Comparison of ENCODE assay signal across 19 cellular contexts in genomic region chr15:71921191-71921590, GRCh38.
A peak's percentile ranks its signal among the peaks of the same experiment; 100 is the strongest.
DNase-seq lines count a peak whose midpoint lies in the region; ATAC-seq, FAIRE-seq and TF ChIP-seq lines count a peak whose summit lies in the region.
"Had no signal": no experiment of that assay in that cellular context is flagged by ENCODE, and none has a peak within 500 bp of the region (broad histone marks: within the 10 kb centered on the region; RNA-seq: fewer than 3 reads in every experiment).

No MANE protein-coding gene starts in this region.

- H2BK15ac ChIP-seq in mesenchymal stem cell (ENCODE audit: low read depth, poor library complexity, severe bottlenecking), result no peak overlapping the region

- H3K4me1 ChIP-seq in mesenchymal stem cell (ENCODE audit: control insufficient read depth, insufficient read depth, low read depth, low read length), result no peaks in the 10 kb centered on the region
- H3K4me1 ChIP-seq: A549, Caco-2 had no signal

- H3K18ac ChIP-seq in mesenchymal stem cell (ENCODE audit: low read depth in 1 of 2, low read length in 2 of 2), result no peak overlapping the region

- H3K4me3 ChIP-seq in bronchial epithelial cell (ENCODE audit: low read depth, low read length), result no peak overlapping the region
- H3K4me3 ChIP-seq in mesenchymal stem cell (ENCODE audit: insufficient read depth in 1 of 2, low read depth in 1 of 2, low read length in 2 of 2), result no peak overlapping the region
- H3K4me3 ChIP-seq: A549 had no signal

- no peaks in the 10 kb centered on the region for H3K4me1 Mint-ChIP-seq in activated CD4-positive, alpha-beta T cell treated with anti-CD3 and anti-CD28 coated beads for 36 hours

- H3K9me3 Mint-ChIP-seq in activated CD4-positive, alpha-beta T cell treated with anti-CD3 and anti-CD28 coated beads for 36 hours (ENCODE audit: low read depth), result no peaks in the 10 kb centered on the region

- no peak overlapping the region for H2AFZ ChIP-seq in mesenchymal stem cell (ENCODE audit: low read depth, low read length)

- CTCF ChIA-PET in activated CD4-positive, alpha-beta T cell treated with anti-CD3 and anti-CD28 coated beads for 36 hours (lab: Charles Lee), result interaction anchor here (0.7 kb wide), 1 partner anchor 49 kb away, joined by 3 read pairs; no protein-coding TSS in a partner anchor

- H3K27ac Mint-ChIP-seq in activated CD4-positive, alpha-beta T cell treated with anti-CD3 and anti-CD28 coated beads for 36 hours, result no peak overlapping the region

- no peak overlapping the region for H3K27ac ChIP-seq in mesenchymal stem cell (ENCODE audit: low read length, poor library complexity, severe bottlenecking)
- H3K27ac ChIP-seq: A549 had no signal

- H4K8ac ChIP-seq in mesenchymal stem cell (ENCODE audit: low read length), result no peak overlapping the region

- TF ChIP-seq CTCF in bronchial epithelial cell (IDR thresholded peaks at IDR 0.05; ENCODE audit: insufficient read depth, low read length, severe bottlenecking), result no peak

- H3K27me3 ChIP-seq in bronchial epithelial cell (ENCODE audit: control insufficient read depth, insufficient read depth, low read length) (no peaks in the 10 kb centered on the region), mesenchymal stem cell (ENCODE audit: control insufficient read depth in 1 of 2, insufficient read depth in 1 of 2, low read length in 2 of 2) (no peaks in the 10 kb centered on the region)

- POLR2A ChIA-PET in activated CD4-positive, alpha-beta T cell treated with anti-CD3 and anti-CD28 coated beads for 36 hours (lab: Charles Lee), result no interaction called here

- H3K9me3 ChIP-seq in mesenchymal stem cell (ENCODE audit: control insufficient read depth, low read length), result no peaks in the 10 kb centered on the region
- H3K9me3 ChIP-seq: A549, Caco-2 had no signal

- no peak overlapping the region for H3K14ac ChIP-seq in mesenchymal stem cell (ENCODE audit: low read length in 2 of 2)

- H2BK120ac ChIP-seq in mesenchymal stem cell (ENCODE audit: low read depth, low read length), result no peak overlapping the region

- intact Hi-C loops in activated CD4-positive, alpha-beta T cell treated with anti-CD3 and anti-CD28 coated beads for 36 hours (cut with DNase I, micrococcal nuclease), result no loop called here

- H3K4ac ChIP-seq in mesenchymal stem cell (ENCODE audit: low read depth in 1 of 2, low read length in 2 of 2), result no peak overlapping the region

- DNase-seq in AG08396 (ENCODE audit: low spot score) (peak; percentile 3), HT1080 (ENCODE audit: low read depth) (peak; percentile 27), bronchial epithelial cell (ENCODE audit: low read depth) (peak; percentile 93), mesenchymal stem cell (peak; percentile 15), NCI-H2029 (lab: John Stamatoyannopoulos, UW) (no peak), NCI-H1048 (lab: John Stamatoyannopoulos, UW) (no peak)
- no peak for DNase-seq in activated CD4-positive, alpha-beta T cell treated with anti-CD3 and anti-CD28 coated beads for 36 hours
- DNase-seq: AML-193; Caco-2; NCI-H146; NCI-H345; NCI-H69; NK-92 treated with Interleukin-12 subunit alpha and Interleukin-12 subunit beta, amount 100 ng/mL, for 24 hours; SHP77 had no signal

- peaks cover 5% of the 10 kb centered on the region for H3K36me3 Mint-ChIP-seq in activated CD4-positive, alpha-beta T cell treated with anti-CD3 and anti-CD28 coated beads for 36 hours (ENCODE audit: low read depth)

- no peak overlapping the region for H3K4me3 Mint-ChIP-seq in activated CD4-positive, alpha-beta T cell treated with anti-CD3 and anti-CD28 coated beads for 36 hours

- H3K27me3 Mint-ChIP-seq in activated CD4-positive, alpha-beta T cell treated with anti-CD3 and anti-CD28 coated beads for 36 hours, result no peaks in the 10 kb centered on the region

- no peak overlapping the region for H2AK5ac ChIP-seq in mesenchymal stem cell (ENCODE audit: low read length, severe bottlenecking)

- H4K91ac ChIP-seq in mesenchymal stem cell (ENCODE audit: low read length), result no peak overlapping the region

- ATAC-seq in HG02623 (IDR thresholded peaks at IDR 0.05; ENCODE audit: unreplicated experiment), result no peak
- ATAC-seq in activated CD4-positive, alpha-beta T cell treated with anti-CD3 and anti-CD28 coated beads for 36 hours, result no peak
- ATAC-seq: A549 had no signal

- no peaks in the 10 kb centered on the region for H3K79me1 ChIP-seq in mesenchymal stem cell (replicated peaks; ENCODE audit: low read length, poor library complexity, severe bottlenecking)

- H3K9ac ChIP-seq in mesenchymal stem cell (ENCODE audit: low read length), result no peak overlapping the region

- no peaks in the 10 kb centered on the region for H3K36me3 ChIP-seq in bronchial epithelial cell (ENCODE audit: control insufficient read depth, insufficient read depth, low read length)
- H3K36me3 ChIP-seq in mesenchymal stem cell (ENCODE audit: control insufficient read depth in 1 of 2, insufficient read depth in 2 of 2, low read depth in 1 of 2, low read length in 2 of 2), result peaks cover 6 to 27% of the 10 kb centered on the region in 2 experiments

- FAIRE-seq in bronchial epithelial cell (lab: Jason Lieb, UNC), result peak; percentile 98
- FAIRE-seq: G401.6, GM12892, GM19239 had no signal

- H3K23ac ChIP-seq in mesenchymal stem cell (ENCODE audit: low read length in 2 of 2), result no peak overlapping the region

- no peak overlapping the region for H2BK12ac ChIP-seq in mesenchymal stem cell (ENCODE audit: low read length in 2 of 2)

- 97% methylated on average over 2 of the region's 3 CpGs for WGBS in mesenchymal stem cell

- H2BK5ac ChIP-seq in mesenchymal stem cell (ENCODE audit: low read depth, low read length, poor library complexity, severe bottlenecking), result no peak overlapping the region

- H3K4me2 ChIP-seq in mesenchymal stem cell (ENCODE audit: low read length, poor library complexity, severe bottlenecking), result no peak overlapping the region
- H3K4me2 ChIP-seq: A549 had no signal

Comparison
In these comparisons a context has a peak if more than half of its experiments do, and no peak if none do; other contexts are left out.
1. DNase-seq: peak in AG08396 (single experiment), HT1080 (single experiment), bronchial epithelial cell (single experiment) and mesenchymal stem cell (single experiment); none in activated CD4-positive, alpha-beta T cell treated with anti-CD3 and anti-CD28 coated beads for 36 hours (single experiment), NCI-H2029 (single experiment) and NCI-H1048 (single experiment).